Comparison of ENCODE assay signal across 1 cellular context in genomic region chr1:177495878-177496277, GRCh38.
TF ChIP-seq lines count a peak whose summit lies in the region.

No MANE protein-coding gene starts in this region.

TF ChIP-seq in GM23338, 12 proteins besides CTCF, POLR2A, EP300 and RAD21 (continued from another document):
- TF ChIP-seq REST (IDR thresholded peaks at IDR 0.05; ENCODE audit: unreplicated experiment): no peak
- no peak for TF ChIP-seq EZH2 (IDR thresholded peaks at IDR 0.05; ENCODE audit: low read depth, unreplicated experiment)
- no peak for TF ChIP-seq NANOG (IDR thresholded peaks at IDR 0.05; ENCODE audit: borderline replicate concordance)
